In genomic region chr3:183545688-183546087, GRCh38 we compare ENCODE assay signal across 25 cellular contexts. TPM values are rescaled to one million over a fixed set of nuclear protein-coding genes. Genes with fewer than 3 reads are reported as not detected.
DNase-seq lines count a peak whose midpoint lies in the region; ATAC-seq, FAIRE-seq and TF ChIP-seq lines count a peak whose summit lies in the region.
"Had no signal": no experiment of that assay in that cellular context is flagged by ENCODE, and none has a peak within 500 bp of the region (broad histone marks: within the 10 kb centered on the region; RNA-seq: fewer than 3 reads in every experiment).

No MANE protein-coding gene starts in this region.

- no peaks in the 10 kb centered on the region for H3K27me3 Mint-ChIP-seq in activated T-helper 2 cell treated with anti-CD3 and anti-CD28 coated beads, Interferon-gamma antibody, Interleukin-2, Interleukin-4, amounts not matched to agents 10 μg/mL and 5 μg/mL and 100 μg/mL, durations not matched to agents 14 hours and 24 hours and 36 hours (ENCODE audit: low read depth)
- H3K27me3 Mint-ChIP-seq in activated naive CD4-positive, alpha-beta T cell treated with anti-CD3 and anti-CD28 coated beads for 36 hours (ENCODE audit: low read depth), result no peaks in the 10 kb centered on the region

- no peak for ATAC-seq in activated naive CD4-positive, alpha-beta T cell treated with anti-CD3 and anti-CD28 coated beads, Interleukin-2, amount 50 U/mL, for 72 hours
- ATAC-seq: CD8-positive, alpha-beta T cell; Right ventricle myocardium inferior had no signal

- peaks cover 54% of the 10 kb centered on the region for H3K4me1 Mint-ChIP-seq in activated T-helper 2 cell treated with anti-CD3 and anti-CD28 coated beads, Interferon-gamma antibody, Interleukin-2, Interleukin-4, amounts not matched to agents 10 μg/mL and 5 μg/mL and 100 μg/mL, durations not matched to agents 14 hours and 24 hours and 36 hours (ENCODE audit: low read depth)
- peaks cover 88% of the 10 kb centered on the region for H3K4me1 Mint-ChIP-seq in activated naive CD4-positive, alpha-beta T cell treated with anti-CD3 and anti-CD28 coated beads for 36 hours (ENCODE audit: low read depth)

- H3K4me3 ChIP-seq in Loucy (ENCODE audit: low read length, poor library complexity, severe bottlenecking), result no peak overlapping the region
- H3K4me3 ChIP-seq: SJSA1 had no signal

- DNase-seq in activated effector memory CD4-positive, alpha-beta T cell treated with anti-CD3 and anti-CD28 coated beads, Interleukin-2, amount 50 U/mL, for 16 hours, result peak; percentile 3
- DNase-seq in activated effector memory CD4-positive, alpha-beta T cell treated with Interleukin-2 at 50 U/mL for 16 hours, result no peak
- no peak for DNase-seq in activated T-helper 2 cell treated with anti-CD3 and anti-CD28 coated beads, Interferon-gamma antibody, Interleukin-2, Interleukin-4, amounts not matched to agents 10 μg/mL and 5 μg/mL and 100 μg/mL, durations not matched to agents 14 hours and 24 hours and 36 hours (ENCODE audit: low spot score)
- DNase-seq in urothelium cell line (ENCODE audit: low spot score) (no peak), mesenteric fat pad (ENCODE audit: low spot score) (no peak)
- DNase-seq in activated naive CD4-positive, alpha-beta T cell treated with anti-CD3 and anti-CD28 coated beads for 36 hours, result no peak
- no peak for DNase-seq in activated naive CD4-positive, alpha-beta T cell treated with anti-CD3 and anti-CD28 coated beads, Interleukin-2, amount 50 U/mL, for 72 hours (ENCODE audit: low spot score in 2 of 2)
- DNase-seq: 8988T; Calu3; CD8-positive, alpha-beta T cell; DMS153; EL; GF-D8; NCI-H1105; NCI-H2029 treated with DMSO at 0.1 percent for 48 hours; NCI-H226; NCI-H510A treated with DMSO at 0.1 percent for 48 hours; NCI-H748 treated with DMSO at 0.1 percent for 48 hours; NK-92 treated with Interleukin-12 subunit alpha and Interleukin-12 subunit beta, amount 100 ng/mL, for 24 hours; OCI-M1 had no signal

- H3K79me2 ChIP-seq in Loucy (ENCODE audit: insufficient read depth, low read length), result peaks cover 100% of the 10 kb centered on the region

- H3K36me3 Mint-ChIP-seq in activated T-helper 2 cell treated with anti-CD3 and anti-CD28 coated beads, Interferon-gamma antibody, Interleukin-2, Interleukin-4, amounts not matched to agents 10 μg/mL and 5 μg/mL and 100 μg/mL, durations not matched to agents 14 hours and 24 hours and 36 hours (ENCODE audit: low read depth), result peaks cover 42% of the 10 kb centered on the region
- H3K36me3 Mint-ChIP-seq in activated naive CD4-positive, alpha-beta T cell treated with anti-CD3 and anti-CD28 coated beads for 36 hours (ENCODE audit: low read depth), result peaks cover 51% of the 10 kb centered on the region
- H3K36me3 Mint-ChIP-seq in activated naive CD4-positive, alpha-beta T cell treated with anti-CD3 and anti-CD28 coated beads, Interleukin-2, amount 50 U/mL, for 72 hours, result peaks cover 8 to 40% of the 10 kb centered on the region in 2 donors

- no peak overlapping the region for H2AFZ ChIP-seq in Loucy (ENCODE audit: low read length)

- H3K9me3 ChIP-seq in Loucy (ENCODE audit: insufficient read depth, low read depth, low read length), result no peaks in the 10 kb centered on the region
- H3K9me3 ChIP-seq: SJSA1 had no signal

- no peak overlapping the region for H3K4me3 Mint-ChIP-seq in activated T-helper 2 cell treated with anti-CD3 and anti-CD28 coated beads, Interferon-gamma antibody, Interleukin-2, Interleukin-4, amounts not matched to agents 10 μg/mL and 5 μg/mL and 100 μg/mL, durations not matched to agents 14 hours and 24 hours and 36 hours (ENCODE audit: low read depth)
- no peak overlapping the region for H3K4me3 Mint-ChIP-seq in activated naive CD4-positive, alpha-beta T cell treated with anti-CD3 and anti-CD28 coated beads for 36 hours
- H3K4me3 Mint-ChIP-seq: CD8-positive, alpha-beta T cell had no signal

- peak; percentile 84 for FAIRE-seq in urothelium cell line (lab: Jason Lieb, UNC)
- FAIRE-seq: GM19239 had no signal

- intact Hi-C loops in activated T-helper 2 cell treated with anti-CD3 and anti-CD28 coated beads, Interferon-gamma antibody, Interleukin-2, Interleukin-4, amounts not matched to agents 10 μg/mL and 5 μg/mL and 100 μg/mL, durations not matched to agents 14 hours and 24 hours and 36 hours (cut with micrococcal nuclease), result no loop called here
- intact Hi-C loops in activated naive CD4-positive, alpha-beta T cell treated with anti-CD3 and anti-CD28 coated beads for 36 hours (cut with micrococcal nuclease), result no loop called here

- CTCF ChIA-PET in activated naive CD4-positive, alpha-beta T cell treated with anti-CD3 and anti-CD28 coated beads for 36 hours (lab: Charles Lee), result interaction anchor here (0.6 kb wide), 1 partner anchor 44 kb away, joined by 3 read pairs; no protein-coding TSS in a partner anchor

- H3K4me1 ChIP-seq in Loucy (ENCODE audit: insufficient read depth, low read length, poor library complexity, severe bottlenecking), result peaks cover 75% of the 10 kb centered on the region

- peak overlapping the region; percentile 35 for H3K27ac Mint-ChIP-seq in activated T-helper 2 cell treated with anti-CD3 and anti-CD28 coated beads, Interferon-gamma antibody, Interleukin-2, Interleukin-4, amounts not matched to agents 10 μg/mL and 5 μg/mL and 100 μg/mL, durations not matched to agents 14 hours and 24 hours and 36 hours
- H3K27ac Mint-ChIP-seq in activated naive CD4-positive, alpha-beta T cell treated with anti-CD3 and anti-CD28 coated beads for 36 hours, result no peak overlapping the region
- H3K27ac Mint-ChIP-seq in activated naive CD4-positive, alpha-beta T cell treated with anti-CD3 and anti-CD28 coated beads, Interleukin-2, amount 50 U/mL, for 72 hours, result no peak overlapping the region
- H3K27ac Mint-ChIP-seq: CD8-positive, alpha-beta T cell had no signal

- no peaks in the 10 kb centered on the region for H3K9me3 Mint-ChIP-seq in activated T-helper 2 cell treated with anti-CD3 and anti-CD28 coated beads, Interferon-gamma antibody, Interleukin-2, Interleukin-4, amounts not matched to agents 10 μg/mL and 5 μg/mL and 100 μg/mL, durations not matched to agents 14 hours and 24 hours and 36 hours
- H3K9me3 Mint-ChIP-seq in activated naive CD4-positive, alpha-beta T cell treated with anti-CD3 and anti-CD28 coated beads for 36 hours, result no peaks in the 10 kb centered on the region
- H3K9me3 Mint-ChIP-seq in activated naive CD4-positive, alpha-beta T cell treated with anti-CD3 and anti-CD28 coated beads, Interleukin-2, amount 50 U/mL, for 72 hours, result no peaks in the 10 kb centered on the region
- H3K9me3 Mint-ChIP-seq: CD8-positive, alpha-beta T cell had no signal

- H3K27me3 ChIP-seq in Loucy (ENCODE audit: insufficient read depth, low read length, poor library complexity, severe bottlenecking), result no peaks in the 10 kb centered on the region
- H3K27me3 ChIP-seq: SJSA1 had no signal

- H3K9me2 ChIP-seq in Loucy (replicated peaks; ENCODE audit: low read depth, low read length), result no peaks in the 10 kb centered on the region

- peak overlapping the region; percentile 46 for H3K4me2 ChIP-seq in Loucy (ENCODE audit: low read depth, low read length, poor library complexity, severe bottlenecking)

- H4K20me1 ChIP-seq in Loucy (ENCODE audit: insufficient read depth, low read length, poor library complexity, severe bottlenecking), result peaks cover 83% of the 10 kb centered on the region

- H3F3A ChIP-seq in Loucy (ENCODE audit: low read depth), result no peaks in the 10 kb centered on the region

- no peak overlapping the region for H3K9ac ChIP-seq in Loucy (ENCODE audit: low read depth, low read length, poor library complexity, severe bottlenecking)

- H3K36me3 ChIP-seq in Loucy (ENCODE audit: insufficient read depth, low read length), result no peaks in the 10 kb centered on the region; the same call in 1 of the 2 replicates
- H3K36me3 ChIP-seq: SJSA1 had no signal

- no peak for TF ChIP-seq CTCF in Loucy (conservative IDR thresholded peaks at IDR 0.05; ENCODE audit: low read length)

RNA-seq across cellular contexts. Expression of gene KLHL6, which starts 9.8 kb away (rescaled TPM):
- total RNA-seq in activated T-helper 2 cell treated with anti-CD3 and anti-CD28 coated beads, Interferon-gamma antibody, Interleukin-2, Interleukin-4, amounts not matched to agents 10 μg/mL and 5 μg/mL and 100 μg/mL, durations not matched to agents 14 hours and 24 hours and 36 hours, result 29.5 and 29.7 TPM in 2 replicates
- 10 to 100 TPM; 82.3 to 82.4 TPM for total RNA-seq in activated naive CD4-positive, alpha-beta T cell treated with anti-CD3 and anti-CD28 coated beads for 36 hours
- 10 to 100 TPM; 47.0 to 72.9 TPM for total RNA-seq in activated naive CD4-positive, alpha-beta T cell treated with anti-CD3 and anti-CD28 coated beads, Interleukin-2, amount 50 U/mL, for 72 hours
- total RNA-seq in mesenteric fat pad, result 5.7 TPM
- total RNA-seq: Calu3, H4, SJSA1 had no signal
